ENCODE assay signal across 8 cellular contexts in the genomic region with DNA sequence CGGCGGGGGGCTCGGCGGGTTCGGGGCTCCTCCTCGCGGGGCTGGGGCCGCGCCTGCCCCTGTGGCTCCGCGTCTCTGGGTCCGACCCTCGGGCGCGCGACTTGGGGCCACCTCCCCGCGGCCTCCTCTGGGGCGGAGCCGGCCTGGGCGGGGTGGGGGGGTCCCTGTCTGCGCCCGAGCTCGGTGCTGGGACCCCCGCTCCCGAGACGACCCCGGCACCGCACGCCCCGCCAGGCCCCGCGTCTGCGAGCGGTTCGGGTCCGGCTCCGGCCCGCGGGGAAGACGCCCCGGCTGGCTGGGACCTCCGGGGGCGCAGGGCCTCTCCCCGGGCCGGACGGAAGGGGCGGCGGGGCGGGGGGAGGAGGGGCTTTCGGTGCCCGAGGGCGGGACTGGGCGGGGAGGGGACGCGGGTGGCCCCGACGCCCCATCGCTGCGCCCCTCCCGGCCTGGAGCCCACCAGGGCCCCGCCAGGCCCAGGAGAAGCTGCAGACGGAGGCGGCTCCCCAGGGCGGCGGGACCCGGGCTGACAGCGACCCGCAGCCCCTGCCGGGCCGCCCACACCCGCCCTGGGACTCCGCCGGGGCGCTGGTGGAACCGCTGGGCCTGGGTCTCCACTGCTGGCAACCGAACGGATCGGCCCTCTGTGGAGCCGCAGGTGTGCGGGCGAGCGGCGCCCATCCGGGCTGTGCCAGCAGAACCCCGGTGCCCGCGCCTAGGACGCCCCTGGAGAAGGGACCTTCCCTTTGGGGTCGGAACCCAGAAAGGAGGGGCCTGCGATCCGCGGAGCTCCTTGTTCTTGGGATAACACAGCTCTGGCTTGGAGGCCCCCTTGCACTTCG. TPM values are rescaled to one million over a fixed set of nuclear protein-coding genes. Genes with fewer than 3 reads are reported as not detected.
DNase-seq lines count a peak whose midpoint lies in the region; ATAC-seq and TF ChIP-seq lines count a peak whose summit lies in the region.

No MANE protein-coding gene starts in this region.

- H3K27ac Mint-ChIP-seq in T-helper 17 cell = no peak overlapping the region

- peaks cover 3% of the 10 kb centered on the region for H3K36me3 Mint-ChIP-seq in T-helper 17 cell (ENCODE audit: low read depth)

- H3K4me3 ChIP-seq in fibroblast of mammary gland (ENCODE audit: control insufficient read depth, low read depth, low read length) = peak overlapping the region; percentile 85

- peak overlapping the region; percentile 79 for H3K4me3 Mint-ChIP-seq in T-helper 17 cell

- peaks cover 10% of the 10 kb centered on the region for H3K4me1 Mint-ChIP-seq in T-helper 17 cell

- H3K27ac ChIP-seq in C4-2B = peak overlapping the region; percentile 54

- DNase-seq in T-helper 17 cell (peak in 2 of 3 donors; percentile 8 to 15), fibroblast of mammary gland (ENCODE audit: low read depth) (peak; percentile 27), omental fat pad (ENCODE audit: low spot score) (peak; percentile 7), germinal center (ENCODE audit: low spot score) (no peak), GM13977 (ENCODE audit: low spot score) (no peak), HUDEP-2 (lab: John Stamatoyannopoulos, UW; ENCODE audit: unreplicated experiment in 76 of 76) (no peak)

- peaks cover 25% of the 10 kb centered on the region for H3K27me3 Mint-ChIP-seq in T-helper 17 cell

- H3K9me3 ChIP-seq in T-helper 17 cell (ENCODE audit: control insufficient read depth, low read length, poor library complexity, severe bottlenecking) = peaks cover 6% of the 10 kb centered on the region

- no peak for TF ChIP-seq CTCF in C4-2B (conservative IDR thresholded peaks at IDR 0.05)
- no peak for TF ChIP-seq CTCF in fibroblast of mammary gland (conservative IDR thresholded peaks at IDR 0.05; ENCODE audit: control insufficient read depth, insufficient read depth, low read depth, low read length)
- TF ChIP-seq CTCF in omental fat pad (IDR thresholded peaks at IDR 0.05) = no peak
- TF ChIP-seq CTCF in GM13977 (IDR thresholded peaks at IDR 0.05; ENCODE audit: extremely low read depth, insufficient read depth, missing control alignments) = no peak

- ATAC-seq in T-helper 17 cell = peak; percentile 50
- ATAC-seq in omental fat pad (ENCODE audit: low FRiP score) = peak; percentile 18
- no peak for ATAC-seq in HG03097 (IDR thresholded peaks at IDR 0.05; ENCODE audit: low FRiP score, unreplicated experiment)

- in situ Hi-C loops in GM13977 (cut with MboI; ENCODE audit: low pct_unique_long_range_greater_than_20kb, low sequenced_read_pairs, unreplicated experiment) = no loop called here

RNA-seq across cellular contexts. Expression of a gene that starts 0.6 kb away (rescaled TPM):
- total RNA-seq in T-helper 17 cell (10 to 100 TPM; 15.1 to 19.8 TPM), omental fat pad (1,000 to 10,000 TPM in 1 of 4 donors, 100 to 1,000 TPM in 3; 480 to 1,153 (median 616) TPM)

RNA-seq across cellular contexts. Expression of a gene that starts 56.9 kb away (rescaled TPM):
- total RNA-seq in T-helper 17 cell (1 to 10 TPM in 1 of 2 donors, not detected in 1; 1.1 TPM), omental fat pad (not detected)

Comparison
In these comparisons a context has a peak if more than half of its experiments do, and no peak if none do; other contexts are left out.
1. DNase-seq: peak in T-helper 17 cell (2 of 3), fibroblast of mammary gland (single experiment) and omental fat pad (single experiment); none in germinal center (single experiment), GM13977 (single experiment) and HUDEP-2 (0 of 76).
2. RNA of a gene that starts 0.6 kb away (total RNA-seq): 480 to 1,153 TPM in omental fat pad; 15.1 to 19.8 TPM in T-helper 17 cell; every median in the first group is over 10 times any median in the second.